24 cellular contexts compared by ENCODE assay signal in the genomic region with DNA sequence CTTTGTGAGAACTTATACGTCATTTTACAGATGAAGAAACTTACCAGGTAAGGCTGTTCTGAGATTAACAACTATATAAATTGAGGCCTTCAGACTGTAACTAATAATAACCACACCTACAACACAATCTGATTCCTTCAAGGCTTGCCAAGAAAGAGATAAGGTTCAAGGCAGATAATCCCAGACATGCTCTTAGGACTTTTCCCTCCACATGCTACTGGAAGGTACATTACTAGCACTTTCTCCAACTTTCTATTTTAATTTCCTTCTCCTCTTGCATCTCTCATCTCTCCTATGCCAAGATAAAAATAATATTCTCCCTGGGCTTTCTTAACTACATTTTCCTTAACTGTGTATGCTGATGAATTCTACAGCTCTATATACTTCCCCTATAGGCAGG. TPM values are rescaled to one million over a fixed set of nuclear protein-coding genes. Genes with fewer than 3 reads are reported as not detected.
DNase-seq lines count a peak whose midpoint lies in the region; ATAC-seq and TF ChIP-seq lines count a peak whose summit lies in the region.
"Had no signal": no experiment of that assay in that cellular context is flagged by ENCODE, and none has a peak within 500 bp of the region (broad histone marks: within the 10 kb centered on the region; RNA-seq: fewer than 3 reads in every experiment).

No MANE protein-coding gene starts in this region.

- CTCF ChIA-PET in activated CD8-positive, alpha-beta memory T cell treated with anti-CD3 and anti-CD28 coated beads, Interleukin-2, amount 10 ng/mL, durations not matched to agents 7 days and 5 days (lab: Charles Lee): no interaction called here

- H3K4me1 ChIP-seq in muscle layer of duodenum (ENCODE audit: control insufficient read depth in 1 of 2, insufficient read depth in 2 of 2, low read length in 2 of 2): no peaks in the 10 kb centered on the region
- H3K4me1 ChIP-seq in thyroid gland: no peaks in the 10 kb centered on the region

- no peaks in the 10 kb centered on the region for H3K27me3 Mint-ChIP-seq in activated CD8-positive, alpha-beta memory T cell treated with anti-CD3 and anti-CD28 coated beads, Interleukin-2, amount 10 ng/mL, durations not matched to agents 7 days and 5 days
- H3K27me3 Mint-ChIP-seq in activated T-helper 17 cell treated with anti-CD3 and anti-CD28 coated beads, Interleukin-2, amount 50 U/mL, for 72 hours: no peaks in the 10 kb centered on the region
- H3K27me3 Mint-ChIP-seq: IgD-negative memory B cell had no signal

- no peaks in the 10 kb centered on the region for H3K9me3 Mint-ChIP-seq in activated CD8-positive, alpha-beta memory T cell treated with anti-CD3 and anti-CD28 coated beads, Interleukin-2, amount 10 ng/mL, durations not matched to agents 7 days and 5 days (ENCODE audit: low read depth)
- no peaks in the 10 kb centered on the region for H3K9me3 Mint-ChIP-seq in activated T-helper 17 cell treated with anti-CD3 and anti-CD28 coated beads, Interleukin-2, amount 50 U/mL, for 72 hours
- H3K9me3 Mint-ChIP-seq: IgD-negative memory B cell had no signal

- H3K27me3 ChIP-seq in muscle layer of duodenum (ENCODE audit: low read depth, low read length) (no peaks in the 10 kb centered on the region), thyroid gland (no peaks in the 10 kb centered on the region)

- intact Hi-C loops in thyroid gland (cut with DNase I): no loop called here

- DNase-seq in activated CD8-positive, alpha-beta memory T cell treated with anti-CD3 and anti-CD28 coated beads, Interleukin-2, amount 10 ng/mL, durations not matched to agents 7 days and 5 days: no peak
- no peak for DNase-seq in activated CD8-positive, alpha-beta memory T cell treated with anti-CD3 and anti-CD28 coated beads, Interleukin-2, amount 50 U/mL, for 4 hours
- DNase-seq in stimulated activated CD4-positive, alpha-beta T cell treated with anti-CD3 and anti-CD28 coated beads, Interleukin-4, amount 100 ng/mL, for 1 hour: no peak
- DNase-seq in activated gamma-delta T cell treated with Interleukin-2 at 50 U/mL for 16 hours (no peak), thyroid gland (no peak)
- DNase-seq: AML-193; C1 segment of cervical spinal cord; GDM1; Karpas-422; NCI-H1694; NCI-H2081; NCI-H2171; NCI-H345; NCI-H524; NCI-H774; NK-92 treated with Interleukin-12 subunit alpha and Interleukin-12 subunit beta, amount 100 ng/mL, for 24 hours had no signal

- peak overlapping the region; percentile 42 for H3K27ac Mint-ChIP-seq in activated CD8-positive, alpha-beta memory T cell treated with anti-CD3 and anti-CD28 coated beads, Interleukin-2, amount 10 ng/mL, durations not matched to agents 7 days and 5 days
- H3K27ac Mint-ChIP-seq in activated T-helper 17 cell treated with anti-CD3 and anti-CD28 coated beads, Interleukin-2, amount 50 U/mL, for 72 hours: peak overlapping the region; percentile 0

- H3K4me3 ChIP-seq in muscle layer of duodenum (ENCODE audit: low read depth in 1 of 2, low read length in 2 of 2) (no peak overlapping the region), thyroid gland (replicated peaks in 1 of 3) (no peak overlapping the region)

- peaks cover 63 to 74% of the 10 kb centered on the region in 2 donors for H3K36me3 ChIP-seq in muscle layer of duodenum (ENCODE audit: control insufficient read depth in 1 of 2, insufficient read depth in 2 of 2, low read length in 2 of 2)
- peaks cover 62 to 70% of the 10 kb centered on the region in 2 donors for H3K36me3 ChIP-seq in thyroid gland

- peaks cover 62% of the 10 kb centered on the region for H3K36me3 Mint-ChIP-seq in activated CD8-positive, alpha-beta memory T cell treated with anti-CD3 and anti-CD28 coated beads, Interleukin-2, amount 10 ng/mL, durations not matched to agents 7 days and 5 days
- peaks cover 100% of the 10 kb centered on the region for H3K36me3 Mint-ChIP-seq in activated T-helper 17 cell treated with anti-CD3 and anti-CD28 coated beads, Interleukin-2, amount 50 U/mL, for 72 hours (ENCODE audit: low read depth)

- no peak for TF ChIP-seq POLR2A in thyroid gland (IDR thresholded peaks at IDR 0.05)

- H3K9me3 ChIP-seq in muscle layer of duodenum (ENCODE audit: control insufficient read depth in 1 of 2, low read length in 2 of 2): no peaks in the 10 kb centered on the region
- H3K9me3 ChIP-seq in thyroid gland: no peaks in the 10 kb centered on the region

- no peak overlapping the region for H3K4me3 Mint-ChIP-seq in activated CD8-positive, alpha-beta memory T cell treated with anti-CD3 and anti-CD28 coated beads, Interleukin-2, amount 10 ng/mL, durations not matched to agents 7 days and 5 days
- H3K4me3 Mint-ChIP-seq in activated T-helper 17 cell treated with anti-CD3 and anti-CD28 coated beads, Interleukin-2, amount 50 U/mL, for 72 hours: no peak overlapping the region
- H3K4me3 Mint-ChIP-seq: IgD-negative memory B cell had no signal

- H3K27ac ChIP-seq in 22Rv1 (peak overlapping the region; percentile 50), muscle layer of duodenum (ENCODE audit: low read length) (peak overlapping the region; percentile 19), thyroid gland (no peak overlapping the region)

- WGBS in thyroid gland, 2 donors: 96 to 97% methylated on average over 1 of the region's 1 CpG

- peaks cover 7% of the 10 kb centered on the region for H3K4me1 Mint-ChIP-seq in activated CD8-positive, alpha-beta memory T cell treated with anti-CD3 and anti-CD28 coated beads, Interleukin-2, amount 10 ng/mL, durations not matched to agents 7 days and 5 days
- H3K4me1 Mint-ChIP-seq in activated T-helper 17 cell treated with anti-CD3 and anti-CD28 coated beads, Interleukin-2, amount 50 U/mL, for 72 hours: peaks cover 13% of the 10 kb centered on the region

- TF ChIP-seq CTCF in 22Rv1 (IDR thresholded peaks at IDR 0.05) (no peak), thyroid gland (IDR thresholded peaks at IDR 0.05) (no peak)

- ATAC-seq in activated CD8-positive, alpha-beta memory T cell treated with anti-CD3 and anti-CD28 coated beads, Interleukin-2, amount 10 ng/mL, durations not matched to agents 7 days and 5 days: no peak
- no peak for ATAC-seq in activated T-helper 17 cell treated with anti-CD3 and anti-CD28 coated beads, Interleukin-2, amount 50 U/mL, for 72 hours (replicated peaks)
- ATAC-seq: Panc1 had no signal

RNA-seq across cellular contexts. Expression of a gene that starts 18.9 kb away (rescaled TPM):
- total RNA-seq in activated CD8-positive, alpha-beta memory T cell treated with anti-CD3 and anti-CD28 coated beads, Interleukin-2, amount 10 ng/mL, durations not matched to agents 7 days and 5 days: 10 to 100 TPM; 39.7 to 58.7 TPM
- 10 to 100 TPM; 45.5 to 54.8 TPM for total RNA-seq in activated T-helper 17 cell treated with anti-CD3 and anti-CD28 coated beads, Interleukin-2, amount 50 U/mL, for 72 hours
- total RNA-seq in thyroid gland: 10 to 100 TPM; 27.6 to 39.0 (median 31.0) TPM

RNA-seq across cellular contexts. Expression of a gene that starts 22.3 kb away (rescaled TPM):
- total RNA-seq in activated CD8-positive, alpha-beta memory T cell treated with anti-CD3 and anti-CD28 coated beads, Interleukin-2, amount 10 ng/mL, durations not matched to agents 7 days and 5 days: 100 to 1,000 TPM; 331 to 410 TPM
- total RNA-seq in activated T-helper 17 cell treated with anti-CD3 and anti-CD28 coated beads, Interleukin-2, amount 50 U/mL, for 72 hours: 100 to 1,000 TPM; 465 to 604 TPM
- total RNA-seq in thyroid gland: 1,000 to 10,000 TPM in 1 of 4 donors, 100 to 1,000 TPM in 3; 548 to 1,437 (median 734) TPM

RNA-seq across cellular contexts. Expression of a gene that starts 40.1 kb away (rescaled TPM):
- not detected for total RNA-seq in activated CD8-positive, alpha-beta memory T cell treated with anti-CD3 and anti-CD28 coated beads, Interleukin-2, amount 10 ng/mL, durations not matched to agents 7 days and 5 days
- total RNA-seq in activated T-helper 17 cell treated with anti-CD3 and anti-CD28 coated beads, Interleukin-2, amount 50 U/mL, for 72 hours: not detected
- not detected for total RNA-seq in thyroid gland
- total RNA-seq: A172, Daoy, M059J had no signal

RNA-seq across cellular contexts. Expression of a gene that starts 45.0 kb away (rescaled TPM):
- total RNA-seq in activated CD8-positive, alpha-beta memory T cell treated with anti-CD3 and anti-CD28 coated beads, Interleukin-2, amount 10 ng/mL, durations not matched to agents 7 days and 5 days: 10 to 100 TPM; 62.7 to 71.0 TPM
- 10 to 100 TPM; 55.9 to 86.3 TPM for total RNA-seq in activated T-helper 17 cell treated with anti-CD3 and anti-CD28 coated beads, Interleukin-2, amount 50 U/mL, for 72 hours
- 10 to 100 TPM; 24.2 to 41.8 (median 37.4) TPM for total RNA-seq in thyroid gland

Comparison
In these comparisons a context has a peak if more than half of its experiments do, and no peak if none do; other contexts are left out.
1. H3K27ac ChIP-seq: peak in 22Rv1 (single experiment) and muscle layer of duodenum (single experiment); none in thyroid gland (0 of 3).